ENCODE assay signal across 11 cellular contexts in genomic region chr7:50265968-50266694, GRCh38. TPM values are rescaled to one million over a fixed set of nuclear protein-coding genes. Genes with fewer than 3 reads are reported as not detected.
DNase-seq lines count a peak whose midpoint lies in the region; ATAC-seq and TF ChIP-seq lines count a peak whose summit lies in the region.
"Had no signal": no experiment of that assay in that cellular context is flagged by ENCODE, and none has a peak within 500 bp of the region (broad histone marks: within the 10 kb centered on the region; RNA-seq: fewer than 3 reads in every experiment).

No MANE protein-coding gene starts in this region.

- H3K4me3 ChIP-seq in CD4-positive, CD25-positive, alpha-beta regulatory T cell (ENCODE audit: low read depth, low read length) = peak overlapping the region; percentile 72
- H3K4me3 ChIP-seq in KMS-11 (IDR thresholded peaks at IDR 0.05; ENCODE audit: insufficient read depth, low read depth, low read length) (no peak overlapping the region), mucosa of descending colon (no peak overlapping the region)

- H3K36me3 ChIP-seq in CD4-positive, CD25-positive, alpha-beta regulatory T cell (ENCODE audit: control insufficient read depth, insufficient read depth, low read length) = no peaks in the 10 kb centered on the region
- H3K36me3 ChIP-seq in KMS-11 (ENCODE audit: insufficient read depth) (no peaks in the 10 kb centered on the region), mucosa of descending colon (ENCODE audit: low read depth) (no peaks in the 10 kb centered on the region)
- H3K36me3 ChIP-seq: BE2C had no signal

- no peaks in the 10 kb centered on the region for H3K27me3 ChIP-seq in CD4-positive, CD25-positive, alpha-beta regulatory T cell (ENCODE audit: control insufficient read depth, insufficient read depth, low read length)
- H3K27me3 ChIP-seq in KMS-11 (ENCODE audit: insufficient read depth, low read depth) = no peaks in the 10 kb centered on the region
- H3K27me3 ChIP-seq: BE2C had no signal

- H3K27ac Mint-ChIP-seq in CD4-positive, CD25-positive, alpha-beta regulatory T cell = peak overlapping the region; percentile 83 to 99 (median 97)
- H3K27ac Mint-ChIP-seq in HFFc6 = no peak overlapping the region

- no peaks in the 10 kb centered on the region for H3K36me3 Mint-ChIP-seq in CD4-positive, CD25-positive, alpha-beta regulatory T cell
- no peaks in the 10 kb centered on the region for H3K36me3 Mint-ChIP-seq in activated T-cell treated with anti-CD3 and anti-CD28 coated beads, Interleukin-2, amount 50 U/mL, for 4 hours (ENCODE audit: insufficient read depth)
- H3K36me3 Mint-ChIP-seq in HFFc6 (ENCODE audit: low read depth) = no peaks in the 10 kb centered on the region

- DNase-seq in CD4-positive, CD25-positive, alpha-beta regulatory T cell = peak in 1 of 3 donors; percentile 47
- no peak for DNase-seq in activated T-cell treated with anti-CD3 and anti-CD28 coated beads, Interleukin-2, amount 50 U/mL, for 4 hours
- no peak for DNase-seq in mucosa of descending colon
- DNase-seq in NCI-H1694 (lab: John Stamatoyannopoulos, UW) = no peak
- DNase-seq in HFFc6 = no peak
- DNase-seq: BE2C had no signal

- H3K4me1 ChIP-seq in CD4-positive, CD25-positive, alpha-beta regulatory T cell (ENCODE audit: control insufficient read depth, insufficient read depth, low read length, poor library complexity, severe bottlenecking) = peaks cover 99% of the 10 kb centered on the region
- H3K4me1 ChIP-seq in KMS-11 (ENCODE audit: low read depth, poor library complexity, severe bottlenecking) = peaks cover 30% of the 10 kb centered on the region
- no peaks in the 10 kb centered on the region for H3K4me1 ChIP-seq in mucosa of descending colon (ENCODE audit: low read depth)
- H3K4me1 ChIP-seq: BE2C had no signal

- H3K4me2 ChIP-seq in KMS-11 = 0 out of 2 replicates have a peak overlapping the region, but pooled peaks have one; percentile 8

- TF ChIP-seq CTCF in KMS-11 (conservative IDR thresholded peaks at IDR 0.05; ENCODE audit: low read depth, low read length) = no peak
- TF ChIP-seq CTCF in mucosa of descending colon (IDR thresholded peaks at IDR 0.05) = no peak
- no peak for TF ChIP-seq CTCF in HFFc6 (IDR thresholded peaks at IDR 0.05)

- H4K20me1 ChIP-seq in KMS-11 (ENCODE audit: insufficient read depth) = no peaks in the 10 kb centered on the region

- intact Hi-C loops in mucosa of descending colon (cut with DNase I, micrococcal nuclease) = no loop called here

- no peaks in the 10 kb centered on the region for H3K27me3 Mint-ChIP-seq in CD4-positive, CD25-positive, alpha-beta regulatory T cell
- H3K27me3 Mint-ChIP-seq in activated T-cell treated with anti-CD3 and anti-CD28 coated beads, Interleukin-2, amount 50 U/mL, for 4 hours (ENCODE audit: low read depth) = no peaks in the 10 kb centered on the region
- H3K27me3 Mint-ChIP-seq in HFFc6 (ENCODE audit: insufficient read depth) = no peaks in the 10 kb centered on the region

- peaks cover 0 to 6% (median 3%) of the 10 kb centered on the region in 7 donors for H3K9me3 Mint-ChIP-seq in CD4-positive, CD25-positive, alpha-beta regulatory T cell
- peaks cover 2% of the 10 kb centered on the region for H3K9me3 Mint-ChIP-seq in activated T-cell treated with anti-CD3 and anti-CD28 coated beads, Interleukin-2, amount 50 U/mL, for 4 hours
- H3K9me3 Mint-ChIP-seq in HFFc6 = peaks cover 32% of the 10 kb centered on the region

- H3K27ac ChIP-seq in CD4-positive, CD25-positive, alpha-beta regulatory T cell (ENCODE audit: insufficient read depth, low read length, poor library complexity, severe bottlenecking) = peak overlapping the region; percentile 83
- no peak overlapping the region for H3K27ac ChIP-seq in KMS-11

- peaks cover 56 to 98% (median 90%) of the 10 kb centered on the region in 4 donors for H3K4me1 Mint-ChIP-seq in CD4-positive, CD25-positive, alpha-beta regulatory T cell
- H3K4me1 Mint-ChIP-seq in activated T-cell treated with anti-CD3 and anti-CD28 coated beads, Interleukin-2, amount 50 U/mL, for 4 hours (ENCODE audit: low read depth) = peaks cover 99% of the 10 kb centered on the region
- no peaks in the 10 kb centered on the region for H3K4me1 Mint-ChIP-seq in HFFc6 (ENCODE audit: low read depth)

- H3K79me2 ChIP-seq in KMS-11 (ENCODE audit: insufficient read depth, low read depth) = no peaks in the 10 kb centered on the region

- ATAC-seq in CD4-positive, CD25-positive, alpha-beta regulatory T cell (ENCODE audit: low read depth in 2 of 2) = no peak
- no peak for ATAC-seq in activated T-cell treated with anti-CD3 and anti-CD28 coated beads, Interleukin-2, amount 50 U/mL, for 4 hours
- ATAC-seq in mucosa of descending colon = peak; percentile 9
- no peak for ATAC-seq in GM21529 (IDR thresholded peaks at IDR 0.05; ENCODE audit: unreplicated experiment)
- ATAC-seq in GM19324 (IDR thresholded peaks at IDR 0.05; ENCODE audit: low FRiP score, unreplicated experiment) = no peak

- H3K9ac ChIP-seq in KMS-11 = no peak overlapping the region

- no peaks in the 10 kb centered on the region for H3K9me3 ChIP-seq in CD4-positive, CD25-positive, alpha-beta regulatory T cell (ENCODE audit: control insufficient read depth in 2 of 2, low read length in 2 of 2)
- no peaks in the 10 kb centered on the region for H3K9me3 ChIP-seq in mucosa of descending colon
- H3K9me3 ChIP-seq: BE2C had no signal

- peak overlapping the region; percentile 80 to 86 (median 82) for H3K4me3 Mint-ChIP-seq in CD4-positive, CD25-positive, alpha-beta regulatory T cell
- peak overlapping the region; percentile 69 for H3K4me3 Mint-ChIP-seq in activated T-cell treated with anti-CD3 and anti-CD28 coated beads, Interleukin-2, amount 50 U/mL, for 4 hours
- no peak overlapping the region for H3K4me3 Mint-ChIP-seq in HFFc6

- H2AFZ ChIP-seq in KMS-11 (ENCODE audit: low read depth) = peak overlapping the region; percentile 22; the same call in 1 of the 2 replicates

RNA-seq across cellular contexts. Expression of gene IKZF1, which starts 38.4 kb away (rescaled TPM):
- 376 TPM for total RNA-seq in CD4-positive, CD25-positive, alpha-beta regulatory T cell
- 100 to 1,000 TPM; 153 to 176 (median 164) TPM for polyA plus RNA-seq in CD4-positive, CD25-positive, alpha-beta regulatory T cell
- total RNA-seq in activated T-cell treated with anti-CD3 and anti-CD28 coated beads, Interleukin-2, amount 50 U/mL, for 4 hours = 100 to 1,000 TPM; 168 to 229 (median 228) TPM
- total RNA-seq in mucosa of descending colon = 10 to 100 TPM in 1 of 3 donors, 1 to 10 TPM in 2; 7.8 to 14.9 (median 8.8) TPM
- total RNA-seq in HFFc6 (2021; fragmentation: NEBNext Ultra II Directional; extraction: Animal tissue kit (Norgen Biotek cat#: 25700)) = not detected
- total RNA-seq: bronchial epithelial cell, RPMI7951 had no signal

Comparison
In these comparisons a context has a peak if more than half of its experiments do, and no peak if none do; other contexts are left out.
1. RNA of gene IKZF1, which starts 38.4 kb away (total RNA-seq): 376 TPM in CD4-positive, CD25-positive, alpha-beta regulatory T cell (single experiment) and 168 to 229 TPM in activated T-cell treated with anti-CD3 and anti-CD28 coated beads, Interleukin-2, amount 50 U/mL, for 4 hours; 7.8 to 14.9 TPM in mucosa of descending colon and not detected in HFFc6; every median in the first group is over 10 times any median in the second.